Comparison of ENCODE assay signal across 14 cellular contexts in genomic region chr15:90024406-90024805, GRCh38.
"Had no signal": no experiment of that assay in that cellular context is flagged by ENCODE, and none has a peak within 500 bp of the region (broad histone marks: within the 10 kb centered on the region; RNA-seq: fewer than 3 reads in every experiment).

No MANE protein-coding gene starts in this region.

- H3K4me3 ChIP-seq: ascending aorta, heart left ventricle, left lung, prostate gland, right lobe of liver, upper lobe of left lung had no signal

- ATAC-seq: heart left ventricle, left lung, right lobe of liver, T-helper 17 cell had no signal

- H3K27ac ChIP-seq: ascending aorta, heart left ventricle, prostate gland, right lobe of liver had no signal

- DNase-seq: activated B cell treated with CpG ODN at 0.5 μM for 24 hours; activated CD4-positive, alpha-beta T cell treated with anti-CD3 and anti-CD28 coated beads, Interleukin-2, amount 10 ng/mL, durations not matched to agents 7 days and 5 days; activated effector memory CD4-positive, alpha-beta T cell treated with Interleukin-2 at 50 U/mL for 16 hours; activated T-cell treated with anti-CD3 and anti-CD28 coated beads for 4 hours; mesenchymal stem cell; stimulated activated CD4-positive, alpha-beta T cell treated with anti-CD3 and anti-CD28 coated beads, Interleukin-12 subunit alpha, Interleukin-12 subunit beta, amount 100 ng/mL, for 4 hours; stimulated activated naive CD4-positive, alpha-beta T cell treated with Interleukin-2 at 50 U/mL for 16 hours; T-helper 17 cell had no signal

- H3K4me1 ChIP-seq: ascending aorta, prostate gland had no signal

- H3K36me3 ChIP-seq: ascending aorta, heart left ventricle, left lung, prostate gland, right lobe of liver, upper lobe of left lung had no signal

- H3K9me3 ChIP-seq: ascending aorta, heart left ventricle, left lung, prostate gland, right lobe of liver, upper lobe of left lung had no signal

- H3K27me3 ChIP-seq: ascending aorta, heart left ventricle, left lung, right lobe of liver, upper lobe of left lung had no signal
